In the genomic region with DNA sequence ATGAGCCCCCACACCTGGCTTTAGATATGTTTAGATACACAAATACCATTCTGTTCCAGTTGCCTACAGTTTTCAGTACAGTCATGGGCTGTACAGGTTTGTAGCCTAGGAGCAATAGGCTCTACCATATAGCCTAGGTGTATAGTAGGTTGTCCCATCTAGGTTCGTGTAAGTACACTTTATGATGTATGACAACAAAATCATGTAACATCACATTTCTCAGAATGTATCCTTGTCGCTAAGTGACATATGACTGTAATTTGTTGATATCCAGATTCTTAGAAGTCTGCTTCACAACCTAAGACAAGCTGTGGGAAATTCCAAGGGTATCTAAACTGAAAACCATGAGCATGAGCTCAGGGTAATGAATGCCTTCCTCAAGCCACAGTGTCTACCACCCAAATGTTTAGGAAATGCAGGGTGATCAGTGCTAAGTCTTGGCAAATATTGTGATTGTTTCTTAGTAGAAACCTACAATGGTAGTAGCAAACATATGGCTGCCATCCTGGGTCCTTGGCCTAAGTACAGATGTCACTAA, we compare ENCODE assay signal across 22 cellular contexts. TPM values are rescaled to one million over a fixed set of nuclear protein-coding genes. Genes with fewer than 3 reads are reported as not detected.
DNase-seq lines count a peak whose midpoint lies in the region; ATAC-seq, FAIRE-seq and TF ChIP-seq lines count a peak whose summit lies in the region.
"Had no signal": no experiment of that assay in that cellular context is flagged by ENCODE, and none has a peak within 500 bp of the region (broad histone marks: within the 10 kb centered on the region; RNA-seq: fewer than 3 reads in every experiment).

No MANE protein-coding gene starts in this region.

- intact Hi-C loops in activated CD4-positive, alpha-beta T cell treated with anti-CD3 and anti-CD28 coated beads for 36 hours (cut with DNase I, micrococcal nuclease) = no loop called here
- intact Hi-C loops in heart left ventricle (cut with DNase I) = loop anchor here in 1 of 10 donors (10.0 kb wide), 1 partner anchor 83 kb away; no protein-coding TSS in a partner anchor
- intact Hi-C loops in left cardiac atrium (cut with DNase I) = no loop called here

- no peak overlapping the region for H3K27ac Mint-ChIP-seq in activated CD4-positive, alpha-beta T cell treated with anti-CD3 and anti-CD28 coated beads for 36 hours
- H3K27ac Mint-ChIP-seq: CD14-positive monocyte, GM23338, HFFc6 had no signal

- H3K4me3 ChIP-seq in heart left ventricle = no peak overlapping the region
- H3K4me3 ChIP-seq in bronchial epithelial cell (ENCODE audit: low read depth, low read length) = no peak overlapping the region
- H3K4me3 ChIP-seq: BLaER1, GM23338 had no signal

- peak overlapping the region in 7 of 12 donors; percentile 30 to 71 (median 53) for H3K27ac ChIP-seq in heart left ventricle
- H3K27ac ChIP-seq: BLaER1, HL-60 had no signal

- TF ChIP-seq CTCF in heart left ventricle (IDR thresholded peaks at IDR 0.05) = no peak
- TF ChIP-seq CTCF in bronchial epithelial cell (IDR thresholded peaks at IDR 0.05; ENCODE audit: insufficient read depth, low read length, severe bottlenecking) = no peak

- H3K9me3 ChIP-seq in heart left ventricle = peaks cover 0 to 34% (median 0%) of the 10 kb centered on the region in 12 donors

- H3K27me3 ChIP-seq in heart left ventricle (no peaks in the 10 kb centered on the region), bronchial epithelial cell (ENCODE audit: control insufficient read depth, insufficient read depth, low read length) (no peaks in the 10 kb centered on the region)
- H3K27me3 ChIP-seq: BLaER1 had no signal

- H3K4me1 ChIP-seq in heart left ventricle = peaks cover 0 to 18% (median 0%) of the 10 kb centered on the region in 12 donors
- H3K4me1 ChIP-seq: BLaER1 had no signal

- H3K36me3 ChIP-seq in heart left ventricle (no peaks in the 10 kb centered on the region), bronchial epithelial cell (ENCODE audit: control insufficient read depth, insufficient read depth, low read length) (no peaks in the 10 kb centered on the region)
- H3K36me3 ChIP-seq: BLaER1 had no signal

- WGBS in heart left ventricle, 4 donors = 94 to 97% (median 95%) methylated on average over 2 of the region's 2 CpGs

- CTCF ChIA-PET in activated CD4-positive, alpha-beta T cell treated with anti-CD3 and anti-CD28 coated beads for 36 hours (lab: Charles Lee) = interaction anchor here (0.7 kb wide), 1 partner anchor 9 kb away, joined by 3 read pairs; no protein-coding TSS in a partner anchor

- no peak for DNase-seq in activated CD4-positive, alpha-beta T cell treated with anti-CD3 and anti-CD28 coated beads for 36 hours
- no peak for DNase-seq in activated CD4-positive, alpha-beta T cell treated with anti-CD3 and anti-CD28 coated beads, Interleukin-2, amount 50 U/mL, for 48 hours
- DNase-seq in heart left ventricle (no peak), left cardiac atrium (no peak), GM12891 (ENCODE audit: insufficient read length, low spot score) (no peak), bronchial epithelial cell (ENCODE audit: low read depth) (no peak), iPS-NIHi7 (ENCODE audit: extremely low spot score) (no peak), HuH-7.5 (ENCODE audit: low spot score) (no peak)
- DNase-seq: 8988T; CD4-positive, alpha-beta memory T cell; DMS153; DMS79; GDM1; H7; HFFc6 had no signal

- peak; percentile 51 for ATAC-seq in activated CD4-positive, alpha-beta T cell treated with anti-CD3 and anti-CD28 coated beads for 36 hours
- no peak for ATAC-seq in heart left ventricle
- no peak for ATAC-seq in left cardiac atrium
- ATAC-seq: GM23338, HCT116 had no signal

- H3K27me3 Mint-ChIP-seq in activated CD4-positive, alpha-beta T cell treated with anti-CD3 and anti-CD28 coated beads for 36 hours = no peaks in the 10 kb centered on the region
- H3K27me3 Mint-ChIP-seq: CD4-positive, alpha-beta memory T cell had no signal

- H3K9me3 Mint-ChIP-seq in activated CD4-positive, alpha-beta T cell treated with anti-CD3 and anti-CD28 coated beads for 36 hours (ENCODE audit: low read depth) = no peaks in the 10 kb centered on the region
- H3K9me3 Mint-ChIP-seq: GM23338, HFFc6 had no signal

- POLR2A ChIA-PET in activated CD4-positive, alpha-beta T cell treated with anti-CD3 and anti-CD28 coated beads for 36 hours (lab: Charles Lee) = no interaction called here

- peak; percentile 72 for FAIRE-seq in GM12891 (lab: Jason Lieb, UNC)
- FAIRE-seq in bronchial epithelial cell (lab: Jason Lieb, UNC) = peak; percentile 43

- no peaks in the 10 kb centered on the region for H3K4me1 Mint-ChIP-seq in activated CD4-positive, alpha-beta T cell treated with anti-CD3 and anti-CD28 coated beads for 36 hours
- H3K4me1 Mint-ChIP-seq: CD14-positive monocyte; CD4-positive, alpha-beta memory T cell; GM23338 had no signal

- H3K36me3 Mint-ChIP-seq in activated CD4-positive, alpha-beta T cell treated with anti-CD3 and anti-CD28 coated beads for 36 hours (ENCODE audit: low read depth) = peaks cover 3% of the 10 kb centered on the region
- H3K36me3 Mint-ChIP-seq: CD4-positive, alpha-beta memory T cell had no signal

- TF ChIP-seq POLR2A in heart left ventricle (IDR thresholded peaks at IDR 0.05) (no peak), GM12891 (IDR thresholded peaks at IDR 0.05; ENCODE audit: low read depth, low read length) (no peak)

- no peak overlapping the region for H3K4me3 Mint-ChIP-seq in activated CD4-positive, alpha-beta T cell treated with anti-CD3 and anti-CD28 coated beads for 36 hours
- H3K4me3 Mint-ChIP-seq: CD14-positive monocyte; CD4-positive, alpha-beta memory T cell; GM23338; HFFc6 had no signal

TF ChIP-seq in GM12891, 5 proteins besides CTCF, POLR2A, EP300 and RAD21:
- TF ChIP-seq TAF1 (IDR thresholded peaks at IDR 0.05; ENCODE audit: low read depth, low read length) (no peak), POLR2AphosphoS5 (IDR thresholded peaks at IDR 0.05; ENCODE audit: low read depth, low read length) (no peak), POU2F2 (IDR thresholded peaks at IDR 0.05; ENCODE audit: low read depth, low read length) (no peak), SPI1 (IDR thresholded peaks at IDR 0.05; ENCODE audit: low read depth, low read length) (no peak), PAX5 (IDR thresholded peaks at IDR 0.05; ENCODE audit: insufficient read depth, low read length, severe bottlenecking) (no peak)

RNA-seq across cellular contexts. Expression of a gene that starts 8.4 kb away (rescaled TPM):
- total RNA-seq in activated CD4-positive, alpha-beta T cell treated with anti-CD3 and anti-CD28 coated beads for 36 hours = not detected
- total RNA-seq in heart left ventricle (10 to 100 TPM in 5 of 9 donors, 1 to 10 TPM in 4; 3.1 to 32.4 (median 10.1) TPM), left cardiac atrium (10 to 100 TPM; 14.4 to 17.6 TPM), bronchial epithelial cell (0.26 and 0.90 TPM in 2 replicates)
- 1 to 10 TPM; 1.6 to 4.4 TPM for polyA plus RNA-seq in heart left ventricle
- 0.22 TPM for polyA plus RNA-seq in GM12891 (2012; ENCODE audit: low read depth, missing spikeins)
- total RNA-seq: CD4-positive, alpha-beta memory T cell; GM23338; H7 had no signal
- polyA plus RNA-seq: CD4-positive, alpha-beta memory T cell had no signal

RNA-seq across cellular contexts. Expression of a gene that starts 45.1 kb away (rescaled TPM):
- not detected for total RNA-seq in activated CD4-positive, alpha-beta T cell treated with anti-CD3 and anti-CD28 coated beads for 36 hours
- 10 to 100 TPM in 7 of 9 donors, 1 to 10 TPM in 2; 6.6 to 36.3 (median 18.0) TPM for total RNA-seq in heart left ventricle
- polyA plus RNA-seq in heart left ventricle = 1 to 10 TPM; 4.6 to 8.0 TPM
- total RNA-seq in left cardiac atrium = 1 to 10 TPM; 7.9 to 8.8 TPM
- polyA plus RNA-seq in GM12891 (2012; ENCODE audit: low read depth, missing spikeins) = not detected
- total RNA-seq in bronchial epithelial cell = not detected in 2 replicates
- total RNA-seq: CD4-positive, alpha-beta memory T cell; Daoy; GM23338; H7; HT1080 had no signal
- polyA plus RNA-seq: CD14-positive monocyte; CD4-positive, alpha-beta memory T cell had no signal
